In the genomic region with DNA sequence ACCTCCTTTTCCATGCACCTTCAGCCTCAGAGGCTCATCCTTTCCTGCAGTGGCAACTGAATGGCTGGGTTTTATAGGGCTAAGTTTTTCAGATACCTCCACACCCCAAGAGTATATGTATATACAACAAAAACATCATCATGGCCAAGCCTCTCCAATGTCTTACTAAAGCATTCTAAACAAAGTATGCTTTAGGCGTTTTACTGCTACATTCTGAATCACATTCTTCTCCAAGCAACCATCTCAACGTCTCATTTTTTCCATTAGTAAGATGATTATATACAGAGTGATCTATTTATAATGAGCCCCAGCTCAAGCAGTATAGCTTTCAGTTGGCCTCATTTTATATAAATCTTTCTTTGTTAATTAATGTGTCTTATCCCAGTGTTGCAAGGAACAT, we compare ENCODE assay signal across 21 cellular contexts.
"Had no signal": no experiment of that assay in that cellular context is flagged by ENCODE, and none has a peak within 500 bp of the region (broad histone marks: within the 10 kb centered on the region; RNA-seq: fewer than 3 reads in every experiment).

No MANE protein-coding gene starts in this region.

- H3K4me1 Mint-ChIP-seq: activated B cell treated with CpG ODN at 0.5 μM for 24 hours; activated naive CD4-positive, alpha-beta T cell treated with anti-CD3 and anti-CD28 coated beads, Interleukin-2, amount 50 U/mL, for 24 hours; immature natural killer cell; stimulated activated effector memory CD8-positive, alpha-beta T cell treated with anti-CD3 and anti-CD28 coated beads, Interleukin-12 subunit alpha, Interleukin-12 subunit beta, amount 100 ng/mL, for 72 hours had no signal

- H3K9ac ChIP-seq: parathyroid adenoma had no signal

- H3K27me3 Mint-ChIP-seq: type B pancreatic cell had no signal

- H3K27ac Mint-ChIP-seq: activated B cell treated with CpG ODN at 0.5 μM for 24 hours; activated CD8-positive, alpha-beta T cell treated with anti-CD3 and anti-CD28 coated beads for 36 hours; activated naive CD4-positive, alpha-beta T cell treated with anti-CD3 and anti-CD28 coated beads, Interleukin-2, amount 50 U/mL, for 24 hours; immature natural killer cell; naive thymus-derived CD4-positive, alpha-beta T cell; stimulated activated effector memory CD8-positive, alpha-beta T cell treated with anti-CD3 and anti-CD28 coated beads, Interleukin-12 subunit alpha, Interleukin-12 subunit beta, amount 100 ng/mL, for 72 hours had no signal

- DNase-seq: activated B cell treated with CpG ODN at 0.5 μM for 24 hours; activated CD4-positive, alpha-beta T cell treated with anti-CD3 and anti-CD28 coated beads for 48 hours; activated CD8-positive, alpha-beta T cell treated with anti-CD3 and anti-CD28 coated beads for 36 hours; activated gamma-delta T cell; activated T-cell treated with anti-CD3 and anti-CD28 coated beads, Interleukin-2, amount 50 U/mL, for 4 hours; adrenal gland; cortex of kidney; effector CD4-positive, alpha-beta T cell; immature natural killer cell; left ventricle myocardium superior; mucosa of descending colon; naive thymus-derived CD4-positive, alpha-beta T cell; sigmoid colon; stimulated activated CD4-positive, alpha-beta T cell treated with anti-CD3 and anti-CD28 coated beads, Interleukin-4, amount 100 ng/mL, for 24 hours; testis had no signal

- H3K4me3 Mint-ChIP-seq: activated B cell treated with CpG ODN at 0.5 μM for 24 hours; activated CD8-positive, alpha-beta T cell treated with anti-CD3 and anti-CD28 coated beads for 36 hours; activated naive CD4-positive, alpha-beta T cell treated with anti-CD3 and anti-CD28 coated beads, Interleukin-2, amount 50 U/mL, for 24 hours; activated T-cell treated with anti-CD3 and anti-CD28 coated beads, Interleukin-2, amount 50 U/mL, for 4 hours; immature natural killer cell; naive thymus-derived CD4-positive, alpha-beta T cell; stimulated activated effector memory CD8-positive, alpha-beta T cell treated with anti-CD3 and anti-CD28 coated beads, Interleukin-12 subunit alpha, Interleukin-12 subunit beta, amount 100 ng/mL, for 72 hours had no signal

- H3K27me3 ChIP-seq: adrenal gland, breast epithelium, sigmoid colon, testis had no signal

- ATAC-seq: activated CD8-positive, alpha-beta T cell treated with anti-CD3 and anti-CD28 coated beads for 36 hours; activated T-cell treated with anti-CD3 and anti-CD28 coated beads, Interleukin-2, amount 50 U/mL, for 4 hours; mucosa of descending colon; naive thymus-derived CD4-positive, alpha-beta T cell had no signal

- H3K79me2 ChIP-seq: parathyroid adenoma had no signal

- H3K4me1 ChIP-seq: adrenal gland, breast epithelium, testis had no signal

- H3K36me3 Mint-ChIP-seq: activated naive CD4-positive, alpha-beta T cell treated with anti-CD3 and anti-CD28 coated beads, Interleukin-2, amount 50 U/mL, for 24 hours; immature natural killer cell; stimulated activated effector memory CD8-positive, alpha-beta T cell treated with anti-CD3 and anti-CD28 coated beads, Interleukin-12 subunit alpha, Interleukin-12 subunit beta, amount 100 ng/mL, for 72 hours; type B pancreatic cell had no signal

- H3K4me3 ChIP-seq: adrenal gland, breast epithelium, mucosa of descending colon, sigmoid colon, testis had no signal

- H3K9me3 ChIP-seq: adrenal gland, breast epithelium, mucosa of descending colon, neutrophil, sigmoid colon, testis had no signal

- H3K36me3 ChIP-seq: adrenal gland, breast epithelium, neutrophil, sigmoid colon had no signal

- H3K27ac ChIP-seq: adrenal gland, breast epithelium, neutrophil, parathyroid adenoma, sigmoid colon, testis had no signal

- H3K9me3 Mint-ChIP-seq: activated T-cell treated with anti-CD3 and anti-CD28 coated beads, Interleukin-2, amount 50 U/mL, for 4 hours; immature natural killer cell; stimulated activated effector memory CD8-positive, alpha-beta T cell treated with anti-CD3 and anti-CD28 coated beads, Interleukin-12 subunit alpha, Interleukin-12 subunit beta, amount 100 ng/mL, for 72 hours; type B pancreatic cell had no signal

- H2AFZ ChIP-seq: parathyroid adenoma had no signal
